ENCODE assay signal across 1 cellular context in the genomic region with DNA sequence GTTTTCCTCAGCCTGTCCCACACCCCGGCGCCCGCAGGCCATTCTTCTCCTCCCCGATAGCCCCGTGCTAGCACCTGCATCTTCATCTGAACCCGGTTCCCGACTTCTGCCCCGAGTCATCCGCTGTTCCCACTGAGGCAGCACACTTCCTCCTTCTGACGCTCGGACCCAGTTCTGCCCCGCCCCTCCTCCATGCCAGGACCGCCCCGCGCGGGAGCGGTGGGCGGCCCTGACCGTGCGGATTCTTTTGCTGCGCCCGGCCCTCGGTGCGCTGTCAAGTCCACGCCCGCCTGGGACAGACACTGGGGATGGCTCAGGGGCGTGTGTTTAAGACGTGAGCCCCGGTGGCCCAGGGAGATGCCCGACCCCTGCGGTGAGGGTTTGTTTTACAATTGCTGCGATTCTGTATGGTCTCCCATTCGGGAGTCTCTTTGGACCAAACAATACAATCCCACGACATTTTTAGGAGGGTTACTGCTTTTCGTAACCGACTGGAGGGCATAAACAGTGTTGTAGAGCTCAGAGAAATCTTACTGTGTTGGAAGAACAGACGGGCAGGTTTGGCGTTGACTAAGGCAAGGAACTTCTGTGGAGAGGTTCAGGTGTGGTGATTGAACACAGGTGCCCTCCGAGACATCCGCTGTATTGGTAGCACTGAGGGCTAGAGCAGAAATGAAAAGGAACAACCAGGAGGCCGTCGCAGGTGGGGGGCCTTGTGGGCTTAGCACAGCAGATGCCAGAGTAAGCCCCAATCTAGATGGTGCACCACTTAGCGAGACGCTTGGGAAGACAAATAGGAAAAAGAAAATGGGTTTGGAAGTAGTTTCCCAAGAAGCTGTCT.
TF ChIP-seq lines count a peak whose summit lies in the region.

No MANE protein-coding gene starts in this region.

TF ChIP-seq in K562, 482 proteins besides CTCF, POLR2A, EP300 and RAD21 (continued from another document and continues in another):
- TF ChIP-seq, protein P1, sequence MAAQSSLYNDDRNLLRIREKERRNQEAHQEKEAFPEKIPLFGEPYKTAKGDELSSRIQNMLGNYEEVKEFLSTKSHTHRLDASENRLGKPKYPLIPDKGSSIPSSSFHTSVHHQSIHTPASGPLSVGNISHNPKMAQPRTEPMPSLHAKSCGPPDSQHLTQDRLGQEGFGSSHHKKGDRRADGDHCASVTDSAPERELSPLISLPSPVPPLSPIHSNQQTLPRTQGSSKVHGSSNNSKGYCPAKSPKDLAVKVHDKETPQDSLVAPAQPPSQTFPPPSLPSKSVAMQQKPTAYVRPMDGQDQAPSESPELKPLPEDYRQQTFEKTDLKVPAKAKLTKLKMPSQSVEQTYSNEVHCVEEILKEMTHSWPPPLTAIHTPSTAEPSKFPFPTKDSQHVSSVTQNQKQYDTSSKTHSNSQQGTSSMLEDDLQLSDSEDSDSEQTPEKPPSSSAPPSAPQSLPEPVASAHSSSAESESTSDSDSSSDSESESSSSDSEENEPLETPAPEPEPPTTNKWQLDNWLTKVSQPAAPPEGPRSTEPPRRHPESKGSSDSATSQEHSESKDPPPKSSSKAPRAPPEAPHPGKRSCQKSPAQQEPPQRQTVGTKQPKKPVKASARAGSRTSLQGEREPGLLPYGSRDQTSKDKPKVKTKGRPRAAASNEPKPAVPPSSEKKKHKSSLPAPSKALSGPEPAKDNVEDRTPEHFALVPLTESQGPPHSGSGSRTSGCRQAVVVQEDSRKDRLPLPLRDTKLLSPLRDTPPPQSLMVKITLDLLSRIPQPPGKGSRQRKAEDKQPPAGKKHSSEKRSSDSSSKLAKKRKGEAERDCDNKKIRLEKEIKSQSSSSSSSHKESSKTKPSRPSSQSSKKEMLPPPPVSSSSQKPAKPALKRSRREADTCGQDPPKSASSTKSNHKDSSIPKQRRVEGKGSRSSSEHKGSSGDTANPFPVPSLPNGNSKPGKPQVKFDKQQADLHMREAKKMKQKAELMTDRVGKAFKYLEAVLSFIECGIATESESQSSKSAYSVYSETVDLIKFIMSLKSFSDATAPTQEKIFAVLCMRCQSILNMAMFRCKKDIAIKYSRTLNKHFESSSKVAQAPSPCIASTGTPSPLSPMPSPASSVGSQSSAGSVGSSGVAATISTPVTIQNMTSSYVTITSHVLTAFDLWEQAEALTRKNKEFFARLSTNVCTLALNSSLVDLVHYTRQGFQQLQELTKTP (IDR thresholded peaks at IDR 0.05; ENCODE audit: low read depth in 1 of 2, partially characterized antibody in 2 of 2), result no peak
- peak; percentile 15 for TF ChIP-seq CCNT2 (IDR thresholded peaks at IDR 0.05; ENCODE audit: borderline replicate concordance, extremely low read depth, insufficient read length, low read depth, low read length)
- peak; percentile 32; the same call in 1 of the 2 replicates for TF ChIP-seq HDGF (IDR thresholded peaks at IDR 0.05)
- TF ChIP-seq ARID1B (IDR thresholded peaks at IDR 0.05), result 0 out of 2 replicates have a peak, but pooled peaks have one; percentile 33
- TF ChIP-seq ZFPM2 (CRISPR knock-in tag; IDR thresholded peaks at IDR 0.05), result 0 out of 2 replicates have a peak, but pooled peaks have one; percentile 2
- no peak for TF ChIP-seq RAD51 (IDR thresholded peaks at IDR 0.05; ENCODE audit: borderline replicate concordance, low read depth)
- TF ChIP-seq KAT2B (IDR thresholded peaks at IDR 0.05; ENCODE audit: low read depth, low read length), result no peak
- no peak for TF ChIP-seq POU5F1 (IDR thresholded peaks at IDR 0.05; ENCODE audit: borderline replicate concordance, low read depth, low read length, partially characterized antibody)
- 0 out of 2 replicates have a peak, but pooled peaks have one; percentile 18 for TF ChIP-seq TRIM28 (IDR thresholded peaks at IDR 0.05)
- no peak for TF ChIP-seq TARDBP (IDR thresholded peaks at IDR 0.05)
- TF ChIP-seq SMAD4 (CRISPR knock-in tag; conservative IDR thresholded peaks at IDR 0.05), result no peak; the same call in none of the 2 replicates
- TF ChIP-seq, protein P2, sequence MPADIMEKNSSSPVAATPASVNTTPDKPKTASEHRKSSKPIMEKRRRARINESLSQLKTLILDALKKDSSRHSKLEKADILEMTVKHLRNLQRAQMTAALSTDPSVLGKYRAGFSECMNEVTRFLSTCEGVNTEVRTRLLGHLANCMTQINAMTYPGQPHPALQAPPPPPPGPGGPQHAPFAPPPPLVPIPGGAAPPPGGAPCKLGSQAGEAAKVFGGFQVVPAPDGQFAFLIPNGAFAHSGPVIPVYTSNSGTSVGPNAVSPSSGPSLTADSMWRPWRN (IDR thresholded peaks at IDR 0.05; ENCODE audit: low read depth), result no peak
- 0 out of 2 replicates have a peak, but pooled peaks have one; percentile 45 for TF ChIP-seq CC2D1A (IDR thresholded peaks at IDR 0.05)
- no peak; the same call in 1 of the 2 replicates for TF ChIP-seq NFIC (IDR thresholded peaks at IDR 0.05)
- TF ChIP-seq, protein P3, sequence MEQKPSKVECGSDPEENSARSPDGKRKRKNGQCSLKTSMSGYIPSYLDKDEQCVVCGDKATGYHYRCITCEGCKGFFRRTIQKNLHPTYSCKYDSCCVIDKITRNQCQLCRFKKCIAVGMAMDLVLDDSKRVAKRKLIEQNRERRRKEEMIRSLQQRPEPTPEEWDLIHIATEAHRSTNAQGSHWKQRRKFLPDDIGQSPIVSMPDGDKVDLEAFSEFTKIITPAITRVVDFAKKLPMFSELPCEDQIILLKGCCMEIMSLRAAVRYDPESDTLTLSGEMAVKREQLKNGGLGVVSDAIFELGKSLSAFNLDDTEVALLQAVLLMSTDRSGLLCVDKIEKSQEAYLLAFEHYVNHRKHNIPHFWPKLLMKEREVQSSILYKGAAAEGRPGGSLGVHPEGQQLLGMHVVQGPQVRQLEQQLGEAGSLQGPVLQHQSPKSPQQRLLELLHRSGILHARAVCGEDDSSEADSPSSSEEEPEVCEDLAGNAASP (IDR thresholded peaks at IDR 0.05), result no peak
- peak; percentile 59; the same call in 1 of the 2 replicates for TF ChIP-seq ZSCAN29 (IDR thresholded peaks at IDR 0.05)
- TF ChIP-seq, protein P4, sequence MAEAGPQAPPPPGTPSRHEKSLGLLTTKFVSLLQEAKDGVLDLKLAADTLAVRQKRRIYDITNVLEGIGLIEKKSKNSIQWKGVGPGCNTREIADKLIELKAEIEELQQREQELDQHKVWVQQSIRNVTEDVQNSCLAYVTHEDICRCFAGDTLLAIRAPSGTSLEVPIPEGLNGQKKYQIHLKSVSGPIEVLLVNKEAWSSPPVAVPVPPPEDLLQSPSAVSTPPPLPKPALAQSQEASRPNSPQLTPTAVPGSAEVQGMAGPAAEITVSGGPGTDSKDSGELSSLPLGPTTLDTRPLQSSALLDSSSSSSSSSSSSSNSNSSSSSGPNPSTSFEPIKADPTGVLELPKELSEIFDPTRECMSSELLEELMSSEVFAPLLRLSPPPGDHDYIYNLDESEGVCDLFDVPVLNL (CRISPR knock-in tag; IDR thresholded peaks at IDR 0.05; ENCODE audit: low read depth), result no peak
- TF ChIP-seq PCBP1 (IDR thresholded peaks at IDR 0.05; ENCODE audit: low read depth, low read length, poor library complexity, severe bottlenecking), result peak; percentile 19
- TF ChIP-seq KDM5B (IDR thresholded peaks at IDR 0.05; ENCODE audit: insufficient replicate concordance, low read depth, low read length), result no peak
- no peak for TF ChIP-seq MYNN (IDR thresholded peaks at IDR 0.05)
- TF ChIP-seq MYNN (CRISPR knock-in tag; IDR thresholded peaks at IDR 0.05), result no peak
- no peak for TF ChIP-seq MCM2 (IDR thresholded peaks at IDR 0.05; ENCODE audit: low read depth)
- TF ChIP-seq, protein P5, sequence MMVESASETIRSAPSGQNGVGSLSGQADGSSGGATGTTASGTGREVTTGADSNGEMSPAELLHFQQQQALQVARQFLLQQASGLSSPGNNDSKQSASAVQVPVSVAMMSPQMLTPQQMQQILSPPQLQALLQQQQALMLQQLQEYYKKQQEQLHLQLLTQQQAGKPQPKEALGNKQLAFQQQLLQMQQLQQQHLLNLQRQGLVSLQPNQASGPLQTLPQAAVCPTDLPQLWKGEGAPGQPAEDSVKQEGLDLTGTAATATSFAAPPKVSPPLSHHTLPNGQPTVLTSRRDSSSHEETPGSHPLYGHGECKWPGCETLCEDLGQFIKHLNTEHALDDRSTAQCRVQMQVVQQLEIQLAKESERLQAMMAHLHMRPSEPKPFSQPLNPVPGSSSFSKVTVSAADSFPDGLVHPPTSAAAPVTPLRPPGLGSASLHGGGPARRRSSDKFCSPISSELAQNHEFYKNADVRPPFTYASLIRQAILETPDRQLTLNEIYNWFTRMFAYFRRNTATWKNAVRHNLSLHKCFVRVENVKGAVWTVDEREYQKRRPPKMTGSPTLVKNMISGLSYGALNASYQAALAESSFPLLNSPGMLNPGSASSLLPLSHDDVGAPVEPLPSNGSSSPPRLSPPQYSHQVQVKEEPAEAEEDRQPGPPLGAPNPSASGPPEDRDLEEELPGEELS (CRISPR knock-in tag; IDR thresholded peaks at IDR 0.05; ENCODE audit: borderline replicate concordance), result no peak
- TF ChIP-seq, protein P6, sequence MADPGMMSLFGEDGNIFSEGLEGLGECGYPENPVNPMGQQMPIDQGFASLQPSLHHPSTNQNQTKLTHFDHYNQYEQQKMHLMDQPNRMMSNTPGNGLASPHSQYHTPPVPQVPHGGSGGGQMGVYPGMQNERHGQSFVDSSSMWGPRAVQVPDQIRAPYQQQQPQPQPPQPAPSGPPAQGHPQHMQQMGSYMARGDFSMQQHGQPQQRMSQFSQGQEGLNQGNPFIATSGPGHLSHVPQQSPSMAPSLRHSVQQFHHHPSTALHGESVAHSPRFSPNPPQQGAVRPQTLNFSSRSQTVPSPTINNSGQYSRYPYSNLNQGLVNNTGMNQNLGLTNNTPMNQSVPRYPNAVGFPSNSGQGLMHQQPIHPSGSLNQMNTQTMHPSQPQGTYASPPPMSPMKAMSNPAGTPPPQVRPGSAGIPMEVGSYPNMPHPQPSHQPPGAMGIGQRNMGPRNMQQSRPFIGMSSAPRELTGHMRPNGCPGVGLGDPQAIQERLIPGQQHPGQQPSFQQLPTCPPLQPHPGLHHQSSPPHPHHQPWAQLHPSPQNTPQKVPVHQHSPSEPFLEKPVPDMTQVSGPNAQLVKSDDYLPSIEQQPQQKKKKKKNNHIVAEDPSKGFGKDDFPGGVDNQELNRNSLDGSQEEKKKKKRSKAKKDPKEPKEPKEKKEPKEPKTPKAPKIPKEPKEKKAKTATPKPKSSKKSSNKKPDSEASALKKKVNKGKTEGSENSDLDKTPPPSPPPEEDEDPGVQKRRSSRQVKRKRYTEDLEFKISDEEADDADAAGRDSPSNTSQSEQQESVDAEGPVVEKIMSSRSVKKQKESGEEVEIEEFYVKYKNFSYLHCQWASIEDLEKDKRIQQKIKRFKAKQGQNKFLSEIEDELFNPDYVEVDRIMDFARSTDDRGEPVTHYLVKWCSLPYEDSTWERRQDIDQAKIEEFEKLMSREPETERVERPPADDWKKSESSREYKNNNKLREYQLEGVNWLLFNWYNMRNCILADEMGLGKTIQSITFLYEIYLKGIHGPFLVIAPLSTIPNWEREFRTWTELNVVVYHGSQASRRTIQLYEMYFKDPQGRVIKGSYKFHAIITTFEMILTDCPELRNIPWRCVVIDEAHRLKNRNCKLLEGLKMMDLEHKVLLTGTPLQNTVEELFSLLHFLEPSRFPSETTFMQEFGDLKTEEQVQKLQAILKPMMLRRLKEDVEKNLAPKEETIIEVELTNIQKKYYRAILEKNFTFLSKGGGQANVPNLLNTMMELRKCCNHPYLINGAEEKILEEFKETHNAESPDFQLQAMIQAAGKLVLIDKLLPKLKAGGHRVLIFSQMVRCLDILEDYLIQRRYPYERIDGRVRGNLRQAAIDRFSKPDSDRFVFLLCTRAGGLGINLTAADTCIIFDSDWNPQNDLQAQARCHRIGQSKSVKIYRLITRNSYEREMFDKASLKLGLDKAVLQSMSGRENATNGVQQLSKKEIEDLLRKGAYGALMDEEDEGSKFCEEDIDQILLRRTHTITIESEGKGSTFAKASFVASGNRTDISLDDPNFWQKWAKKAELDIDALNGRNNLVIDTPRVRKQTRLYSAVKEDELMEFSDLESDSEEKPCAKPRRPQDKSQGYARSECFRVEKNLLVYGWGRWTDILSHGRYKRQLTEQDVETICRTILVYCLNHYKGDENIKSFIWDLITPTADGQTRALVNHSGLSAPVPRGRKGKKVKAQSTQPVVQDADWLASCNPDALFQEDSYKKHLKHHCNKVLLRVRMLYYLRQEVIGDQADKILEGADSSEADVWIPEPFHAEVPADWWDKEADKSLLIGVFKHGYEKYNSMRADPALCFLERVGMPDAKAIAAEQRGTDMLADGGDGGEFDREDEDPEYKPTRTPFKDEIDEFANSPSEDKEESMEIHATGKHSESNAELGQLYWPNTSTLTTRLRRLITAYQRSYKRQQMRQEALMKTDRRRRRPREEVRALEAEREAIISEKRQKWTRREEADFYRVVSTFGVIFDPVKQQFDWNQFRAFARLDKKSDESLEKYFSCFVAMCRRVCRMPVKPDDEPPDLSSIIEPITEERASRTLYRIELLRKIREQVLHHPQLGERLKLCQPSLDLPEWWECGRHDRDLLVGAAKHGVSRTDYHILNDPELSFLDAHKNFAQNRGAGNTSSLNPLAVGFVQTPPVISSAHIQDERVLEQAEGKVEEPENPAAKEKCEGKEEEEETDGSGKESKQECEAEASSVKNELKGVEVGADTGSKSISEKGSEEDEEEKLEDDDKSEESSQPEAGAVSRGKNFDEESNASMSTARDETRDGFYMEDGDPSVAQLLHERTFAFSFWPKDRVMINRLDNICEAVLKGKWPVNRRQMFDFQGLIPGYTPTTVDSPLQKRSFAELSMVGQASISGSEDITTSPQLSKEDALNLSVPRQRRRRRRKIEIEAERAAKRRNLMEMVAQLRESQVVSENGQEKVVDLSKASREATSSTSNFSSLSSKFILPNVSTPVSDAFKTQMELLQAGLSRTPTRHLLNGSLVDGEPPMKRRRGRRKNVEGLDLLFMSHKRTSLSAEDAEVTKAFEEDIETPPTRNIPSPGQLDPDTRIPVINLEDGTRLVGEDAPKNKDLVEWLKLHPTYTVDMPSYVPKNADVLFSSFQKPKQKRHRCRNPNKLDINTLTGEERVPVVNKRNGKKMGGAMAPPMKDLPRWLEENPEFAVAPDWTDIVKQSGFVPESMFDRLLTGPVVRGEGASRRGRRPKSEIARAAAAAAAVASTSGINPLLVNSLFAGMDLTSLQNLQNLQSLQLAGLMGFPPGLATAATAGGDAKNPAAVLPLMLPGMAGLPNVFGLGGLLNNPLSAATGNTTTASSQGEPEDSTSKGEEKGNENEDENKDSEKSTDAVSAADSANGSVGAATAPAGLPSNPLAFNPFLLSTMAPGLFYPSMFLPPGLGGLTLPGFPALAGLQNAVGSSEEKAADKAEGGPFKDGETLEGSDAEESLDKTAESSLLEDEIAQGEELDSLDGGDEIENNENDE (IDR thresholded peaks at IDR 0.05; ENCODE audit: low read depth, low read length), result no peak
- no peak for TF ChIP-seq ZNF24 (IDR thresholded peaks at IDR 0.05)
- peak; percentile 40; the same call in 1 of the 2 replicates for TF ChIP-seq DPF2 (IDR thresholded peaks at IDR 0.05)
- TF ChIP-seq CREB1 (IDR thresholded peaks at IDR 0.05), result 0 out of 2 replicates have a peak, but pooled peaks have one; percentile 31
- no peak; the same call in 1 of the 2 replicates for TF ChIP-seq CREB1 (CRISPR knock-in tag; IDR thresholded peaks at IDR 0.05)
- TF ChIP-seq, protein P7, sequence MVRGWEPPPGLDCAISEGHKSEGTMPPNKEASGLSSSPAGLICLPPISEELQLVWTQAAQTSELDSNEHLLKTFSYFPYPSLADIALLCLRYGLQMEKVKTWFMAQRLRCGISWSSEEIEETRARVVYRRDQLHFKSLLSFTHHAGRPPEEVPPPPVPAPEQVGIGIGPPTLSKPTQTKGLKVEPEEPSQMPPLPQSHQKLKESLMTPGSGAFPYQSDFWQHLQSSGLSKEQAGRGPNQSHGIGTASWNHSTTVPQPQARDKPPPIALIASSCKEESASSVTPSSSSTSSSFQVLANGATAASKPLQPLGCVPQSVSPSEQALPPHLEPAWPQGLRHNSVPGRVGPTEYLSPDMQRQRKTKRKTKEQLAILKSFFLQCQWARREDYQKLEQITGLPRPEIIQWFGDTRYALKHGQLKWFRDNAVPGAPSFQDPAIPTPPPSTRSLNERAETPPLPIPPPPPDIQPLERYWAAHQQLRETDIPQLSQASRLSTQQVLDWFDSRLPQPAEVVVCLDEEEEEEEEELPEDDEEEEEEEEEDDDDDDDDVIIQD (CRISPR knock-in tag; IDR thresholded peaks at IDR 0.05), result no peak
